Comparison of ENCODE assay signal across 1 cellular context in the genomic region with DNA sequence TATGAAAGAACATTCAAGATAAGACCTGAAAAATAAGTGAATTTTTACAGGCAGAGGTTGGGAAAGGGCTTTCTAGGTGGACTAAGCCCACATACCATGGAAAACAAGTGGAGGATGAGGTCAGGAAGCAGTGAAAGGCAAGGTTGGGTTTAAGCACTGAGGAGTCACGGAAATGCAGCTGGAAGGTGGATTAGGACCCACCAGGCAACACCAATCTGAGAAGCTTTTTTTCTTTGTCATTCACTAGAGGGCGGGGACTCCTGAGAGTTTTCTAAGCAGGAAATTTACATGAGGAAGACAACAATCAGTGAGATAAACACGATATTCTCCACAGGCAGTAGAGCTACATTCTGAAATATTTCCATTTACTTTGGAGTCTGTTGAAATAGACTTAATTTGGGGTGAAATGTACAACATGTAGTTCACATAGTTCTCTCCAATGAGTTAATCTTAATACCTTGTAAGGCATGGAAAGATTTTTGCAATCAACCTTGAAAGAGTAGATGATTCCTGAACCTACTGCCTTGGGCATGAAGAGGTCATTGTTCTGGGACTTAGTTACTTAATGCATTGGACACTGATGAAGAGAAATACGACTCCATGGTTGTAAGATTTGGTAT.
TF ChIP-seq lines count a peak whose summit lies in the region.

No MANE protein-coding gene starts in this region.

TF ChIP-seq in GM23338, 12 proteins besides CTCF, POLR2A, EP300 and RAD21:
- TF ChIP-seq, protein P1, sequence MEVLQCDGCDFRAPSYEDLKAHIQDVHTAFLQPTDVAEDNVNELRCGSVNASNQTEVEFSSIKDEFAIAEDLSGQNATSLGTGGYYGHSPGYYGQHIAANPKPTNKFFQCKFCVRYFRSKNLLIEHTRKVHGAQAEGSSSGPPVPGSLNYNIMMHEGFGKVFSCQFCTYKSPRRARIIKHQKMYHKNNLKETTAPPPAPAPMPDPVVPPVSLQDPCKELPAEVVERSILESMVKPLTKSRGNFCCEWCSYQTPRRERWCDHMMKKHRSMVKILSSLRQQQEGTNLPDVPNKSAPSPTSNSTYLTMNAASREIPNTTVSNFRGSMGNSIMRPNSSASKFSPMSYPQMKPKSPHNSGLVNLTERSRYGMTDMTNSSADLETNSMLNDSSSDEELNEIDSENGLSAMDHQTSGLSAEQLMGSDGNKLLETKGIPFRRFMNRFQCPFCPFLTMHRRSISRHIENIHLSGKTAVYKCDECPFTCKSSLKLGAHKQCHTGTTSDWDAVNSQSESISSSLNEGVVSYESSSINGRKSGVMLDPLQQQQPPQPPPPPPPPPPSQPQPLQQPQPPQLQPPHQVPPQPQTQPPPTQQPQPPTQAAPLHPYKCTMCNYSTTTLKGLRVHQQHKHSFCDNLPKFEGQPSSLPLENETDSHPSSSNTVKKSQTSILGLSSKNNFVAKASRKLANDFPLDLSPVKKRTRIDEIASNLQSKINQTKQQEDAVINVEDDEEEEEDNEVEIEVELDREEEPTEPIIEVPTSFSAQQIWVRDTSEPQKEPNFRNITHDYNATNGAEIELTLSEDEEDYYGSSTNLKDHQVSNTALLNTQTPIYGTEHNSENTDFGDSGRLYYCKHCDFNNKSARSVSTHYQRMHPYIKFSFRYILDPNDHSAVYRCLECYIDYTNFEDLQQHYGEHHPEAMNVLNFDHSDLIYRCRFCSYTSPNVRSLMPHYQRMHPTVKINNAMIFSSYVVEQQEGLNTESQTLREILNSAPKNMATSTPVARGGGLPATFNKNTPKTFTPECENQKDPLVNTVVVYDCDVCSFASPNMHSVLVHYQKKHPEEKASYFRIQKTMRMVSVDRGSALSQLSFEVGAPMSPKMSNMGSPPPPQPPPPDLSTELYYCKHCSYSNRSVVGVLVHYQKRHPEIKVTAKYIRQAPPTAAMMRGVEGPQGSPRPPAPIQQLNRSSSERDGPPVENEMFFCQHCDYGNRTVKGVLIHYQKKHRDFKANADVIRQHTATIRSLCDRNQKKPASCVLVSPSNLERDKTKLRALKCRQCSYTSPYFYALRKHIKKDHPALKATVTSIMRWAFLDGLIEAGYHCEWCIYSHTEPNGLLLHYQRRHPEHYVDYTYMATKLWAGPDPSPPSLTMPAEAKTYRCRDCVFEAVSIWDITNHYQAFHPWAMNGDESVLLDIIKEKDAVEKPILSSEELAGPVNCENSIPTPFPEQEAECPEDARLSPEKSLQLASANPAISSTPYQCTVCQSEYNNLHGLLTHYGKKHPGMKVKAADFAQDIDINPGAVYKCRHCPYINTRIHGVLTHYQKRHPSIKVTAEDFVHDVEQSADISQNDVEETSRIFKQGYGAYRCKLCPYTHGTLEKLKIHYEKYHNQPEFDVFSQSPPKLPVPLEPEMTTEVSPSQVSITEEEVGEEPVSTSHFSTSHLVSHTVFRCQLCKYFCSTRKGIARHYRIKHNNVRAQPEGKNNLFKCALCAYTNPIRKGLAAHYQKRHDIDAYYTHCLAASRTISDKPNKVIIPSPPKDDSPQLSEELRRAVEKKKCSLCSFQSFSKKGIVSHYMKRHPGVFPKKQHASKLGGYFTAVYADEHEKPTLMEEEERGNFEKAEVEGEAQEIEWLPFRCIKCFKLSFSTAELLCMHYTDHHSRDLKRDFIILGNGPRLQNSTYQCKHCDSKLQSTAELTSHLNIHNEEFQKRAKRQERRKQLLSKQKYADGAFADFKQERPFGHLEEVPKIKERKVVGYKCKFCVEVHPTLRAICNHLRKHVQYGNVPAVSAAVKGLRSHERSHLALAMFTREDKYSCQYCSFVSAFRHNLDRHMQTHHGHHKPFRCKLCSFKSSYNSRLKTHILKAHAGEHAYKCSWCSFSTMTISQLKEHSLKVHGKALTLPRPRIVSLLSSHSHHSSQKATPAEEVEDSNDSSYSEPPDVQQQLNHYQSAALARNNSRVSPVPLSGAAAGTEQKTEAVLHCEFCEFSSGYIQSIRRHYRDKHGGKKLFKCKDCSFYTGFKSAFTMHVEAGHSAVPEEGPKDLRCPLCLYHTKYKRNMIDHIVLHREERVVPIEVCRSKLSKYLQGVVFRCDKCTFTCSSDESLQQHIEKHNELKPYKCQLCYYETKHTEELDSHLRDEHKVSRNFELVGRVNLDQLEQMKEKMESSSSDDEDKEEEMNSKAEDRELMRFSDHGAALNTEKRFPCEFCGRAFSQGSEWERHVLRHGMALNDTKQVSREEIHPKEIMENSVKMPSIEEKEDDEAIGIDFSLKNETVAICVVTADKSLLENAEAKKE (CRISPR knock-in tag; IDR thresholded peaks at IDR 0.05): peak; percentile 92
- TF ChIP-seq NANOG (IDR thresholded peaks at IDR 0.05; ENCODE audit: borderline replicate concordance) (no peak), STAT1 (IDR thresholded peaks at IDR 0.05; ENCODE audit: unreplicated experiment) (no peak)
TF ChIP-seq in GM23338: peak in this region for 1.
